ENCODE assay signal across 1 cellular context in the genomic region with DNA sequence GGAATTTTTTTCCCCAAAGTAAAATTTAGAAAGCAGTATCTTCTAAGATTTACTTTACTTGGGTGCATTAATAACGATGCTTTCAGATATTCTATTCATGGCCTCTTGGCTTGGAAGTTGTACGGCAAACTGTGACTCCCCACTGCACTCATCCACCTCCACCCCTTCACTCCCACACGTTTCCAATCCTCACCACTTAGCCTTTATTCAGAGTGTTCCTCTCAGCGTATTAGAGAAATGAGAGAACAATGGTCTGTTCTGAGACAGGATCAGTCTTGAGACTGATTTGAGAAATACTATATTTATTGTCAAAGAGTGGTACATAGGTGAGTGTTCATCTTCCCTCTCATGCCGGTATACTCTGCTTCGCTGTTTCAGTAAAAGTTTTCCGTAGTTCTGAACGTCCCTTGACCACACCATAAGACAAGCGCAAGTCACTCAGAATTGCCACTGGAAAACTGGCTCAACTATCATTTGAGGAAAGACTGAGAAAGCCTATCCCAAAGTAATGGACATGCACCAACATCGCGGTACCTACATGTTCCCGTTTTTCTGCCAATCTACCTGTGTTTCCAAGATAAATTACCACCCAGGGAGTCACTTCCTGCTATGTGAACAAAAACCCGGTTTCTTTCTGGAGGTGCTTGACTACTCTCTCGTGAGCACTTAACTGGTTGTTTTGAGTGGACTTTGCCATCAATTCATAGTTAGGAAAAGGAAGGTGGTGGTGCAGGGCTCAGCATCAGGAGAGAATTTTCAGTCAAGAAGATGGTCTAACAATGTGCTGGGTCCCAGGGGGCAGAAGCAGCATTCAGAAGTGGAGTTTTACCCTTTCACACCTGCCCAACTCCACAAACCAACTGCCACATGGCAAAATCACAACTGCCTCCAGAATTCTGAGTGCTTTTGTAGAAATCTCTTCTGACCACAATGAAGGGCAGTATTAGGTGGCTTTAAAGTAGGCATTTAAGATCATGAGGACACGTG.
A peak's percentile ranks its signal among the peaks of the same experiment; 100 is the strongest.
TF ChIP-seq lines count a peak whose summit lies in the region.

No MANE protein-coding gene starts in this region.

TF ChIP-seq in H1, 55 proteins besides CTCF, POLR2A, EP300 and RAD21:
- TF ChIP-seq ZNF274 (IDR thresholded peaks at IDR 0.05; ENCODE audit: borderline replicate concordance, extremely low read depth, low read length): no peak
- TF ChIP-seq SIN3A (conservative IDR thresholded peaks at IDR 0.05 in 1 of 2, IDR thresholded peaks at IDR 0.05 in 1 of 2; ENCODE audit: low read depth in 1 of 2, low read length in 2 of 2): 0 out of 4 replicates have a peak, but pooled peaks of 1 of the 2 experiments have one; percentile 12
